13 cellular contexts compared by ENCODE assay signal in genomic region chr17:1360975-1361374, GRCh38. TPM values are rescaled to one million over a fixed set of nuclear protein-coding genes. Genes with fewer than 3 reads are reported as not detected.
DNase-seq lines count a peak whose midpoint lies in the region; ATAC-seq and TF ChIP-seq lines count a peak whose summit lies in the region.
"Had no signal": no experiment of that assay in that cellular context is flagged by ENCODE, and none has a peak within 500 bp of the region (broad histone marks: within the 10 kb centered on the region; RNA-seq: fewer than 3 reads in every experiment).

No MANE protein-coding gene starts in this region.

- no peak overlapping the region for H3K23ac ChIP-seq in mesendoderm (ENCODE audit: low read length)

- H3K4me3 Mint-ChIP-seq in activated T-cell treated with anti-CD3 and anti-CD28 coated beads, Interleukin-2, amount 50 U/mL, for 72 hours: peak overlapping the region; percentile 63 to 79

- no peaks in the 10 kb centered on the region for H3K9me3 ChIP-seq in mesodermal cell (ENCODE audit: control insufficient read depth, low read length)
- no peaks in the 10 kb centered on the region for H3K9me3 ChIP-seq in uterus
- H3K9me3 ChIP-seq: esophagus squamous epithelium had no signal

- H3K18ac ChIP-seq in mesendoderm (ENCODE audit: low read length): no peak overlapping the region

- ATAC-seq in activated T-cell treated with anti-CD3 and anti-CD28 coated beads, Interleukin-2, amount 50 U/mL, for 72 hours (replicated peaks in 1 of 2): no peak
- no peak for ATAC-seq in HG03457 (IDR thresholded peaks at IDR 0.05; ENCODE audit: unreplicated experiment)

- peaks cover 3% of the 10 kb centered on the region for H3K79me1 ChIP-seq in mesendoderm (ENCODE audit: low read length)

- H3K56ac ChIP-seq in mesendoderm (ENCODE audit: low read length): no peak overlapping the region

- H3K27ac ChIP-seq in mesodermal cell (ENCODE audit: low read depth, low read length, severe bottlenecking) (peak overlapping the region; percentile 18), uterus (peak overlapping the region; percentile 17 to 44), mesendoderm (ENCODE audit: low read depth, low read length) (no peak overlapping the region)

- H3K4me2 ChIP-seq in mesendoderm (ENCODE audit: low read length): no peak overlapping the region

- H4K8ac ChIP-seq in mesendoderm (ENCODE audit: low read depth, low read length): no peak overlapping the region

- H3K79me2 ChIP-seq in mesendoderm (ENCODE audit: control insufficient read depth, insufficient read depth, low read length): peaks cover 64% of the 10 kb centered on the region

- peaks cover 12 to 34% of the 10 kb centered on the region in 2 donors for H3K36me3 Mint-ChIP-seq in activated T-cell treated with anti-CD3 and anti-CD28 coated beads, Interleukin-2, amount 50 U/mL, for 72 hours (ENCODE audit: insufficient read depth in 2 of 2)

- H2BK15ac ChIP-seq in mesendoderm (replicated peaks; ENCODE audit: low read depth): no peak overlapping the region

- H4K5ac ChIP-seq in mesendoderm (ENCODE audit: low read length): no peak overlapping the region

- no peak overlapping the region for H2BK5ac ChIP-seq in mesendoderm (ENCODE audit: low read length)

- H2BK120ac ChIP-seq in mesendoderm (ENCODE audit: low read depth, low read length): no peak overlapping the region

- H3K4me1 ChIP-seq in mesodermal cell (ENCODE audit: control insufficient read depth, insufficient read depth, low read length, poor library complexity, severe bottlenecking) (peaks cover 25% of the 10 kb centered on the region), uterus (peaks cover 3 to 9% of the 10 kb centered on the region in 2 donors), mesendoderm (ENCODE audit: control insufficient read depth, low read depth, low read length) (no peaks in the 10 kb centered on the region)

- peak; percentile 16 for DNase-seq in stimulated activated CD4-positive, alpha-beta T cell treated with anti-CD3 and anti-CD28 coated beads, Interleukin-12 subunit alpha, Interleukin-12 subunit beta, amount 100 ng/mL, for 4 hours
- DNase-seq in stimulated activated CD4-positive, alpha-beta T cell treated with anti-CD3 and anti-CD28 coated beads, Interleukin-4, amount 100 ng/mL, for 1 hour: no peak
- DNase-seq in activated T-cell treated with anti-CD3 and anti-CD28 coated beads, Interleukin-2, amount 50 U/mL, for 72 hours: no peak
- no peak for DNase-seq in uterus
- DNase-seq in mesendoderm: no peak
- DNase-seq in NCI-H1417 treated with DMSO at 0.1 percent for 48 hours (lab: John Stamatoyannopoulos, UW): no peak
- DNase-seq: esophagus squamous epithelium, GF-D8, midbrain, OCI-M1, retina had no signal

- no peaks in the 10 kb centered on the region for H3K27me3 ChIP-seq in uterus
- no peaks in the 10 kb centered on the region for H3K27me3 ChIP-seq in mesendoderm (ENCODE audit: insufficient read depth, low read length, poor library complexity)
- H3K27me3 ChIP-seq: esophagus squamous epithelium had no signal

- H3K4me3 ChIP-seq in mesodermal cell (ENCODE audit: extremely low read depth, insufficient read depth, low read length, poor library complexity, severe bottlenecking) (no peak overlapping the region), uterus (no peak overlapping the region), mesendoderm (ENCODE audit: low read length) (no peak overlapping the region)
- H3K4me3 ChIP-seq: esophagus squamous epithelium had no signal

- H3K9me3 Mint-ChIP-seq in activated T-cell treated with anti-CD3 and anti-CD28 coated beads, Interleukin-2, amount 50 U/mL, for 72 hours: no peaks in the 10 kb centered on the region

- H3K36me3 ChIP-seq in mesodermal cell (ENCODE audit: control insufficient read depth, insufficient read depth, low read length) (peaks cover 80% of the 10 kb centered on the region), uterus (no peaks in the 10 kb centered on the region), mesendoderm (ENCODE audit: control insufficient read depth, insufficient read depth, low read length) (peaks cover 9% of the 10 kb centered on the region)

- H3K4me1 Mint-ChIP-seq in activated T-cell treated with anti-CD3 and anti-CD28 coated beads, Interleukin-2, amount 50 U/mL, for 72 hours (ENCODE audit: low read depth): peaks cover 61% of the 10 kb centered on the region

- intact Hi-C loops in uterus (cut with DNase I; ENCODE audit: low total_unique reads): loop anchor here (10.0 kb wide), 1 partner anchor 154 kb away; the partner anchor contains the start of gene INPP5K

- WGBS in mesodermal cell (ENCODE audit: insufficient coverage in 2 of 2), 2 experiments: 100% methylated on average over 3 to 6 of the region's 12 CpGs
- no CpG with 5 or more reads among the region's 12 CpGs for WGBS in mesendoderm (ENCODE audit: extremely low coverage, insufficient coverage, low lambda C conversion rate)

- no peak for TF ChIP-seq POLR2A in uterus (IDR thresholded peaks at IDR 0.05)

- H3K27ac Mint-ChIP-seq in activated T-cell treated with anti-CD3 and anti-CD28 coated beads, Interleukin-2, amount 50 U/mL, for 72 hours: peak overlapping the region; percentile 93

- H3K9ac ChIP-seq in mesendoderm (ENCODE audit: low read length): no peak overlapping the region

- H2AK5ac ChIP-seq in mesendoderm (ENCODE audit: low read length): no peak overlapping the region

- H3K27me3 Mint-ChIP-seq in activated T-cell treated with anti-CD3 and anti-CD28 coated beads, Interleukin-2, amount 50 U/mL, for 72 hours (ENCODE audit: low read depth): no peaks in the 10 kb centered on the region

- no peak for TF ChIP-seq CTCF in uterus (IDR thresholded peaks at IDR 0.05)

- H3K4ac ChIP-seq in mesendoderm (ENCODE audit: low read depth, low read length): no peak overlapping the region

RNA-seq across cellular contexts. Expression of gene YWHAE, which starts 39.0 kb away (rescaled TPM):
- total RNA-seq in activated T-cell treated with anti-CD3 and anti-CD28 coated beads, Interleukin-2, amount 50 U/mL, for 72 hours: 100 to 1,000 TPM; 328 to 339 TPM
- 846 TPM for polyA plus RNA-seq in mesodermal cell (2013, experiment 1 of 2)
- 947 TPM for polyA plus RNA-seq in mesodermal cell (2013, experiment 2 of 2)
- 100 to 1,000 TPM; 390 to 894 (median 580) TPM for total RNA-seq in uterus
- 891 TPM for polyA plus RNA-seq in mesendoderm (2013, experiment 1 of 2)
- 875 TPM for polyA plus RNA-seq in mesendoderm (2013, experiment 2 of 2)
